In genomic region chr4:10007436-10007740, GRCh38 we compare ENCODE assay signal across 10 cellular contexts. TPM values are rescaled to one million over a fixed set of nuclear protein-coding genes. Genes with fewer than 3 reads are reported as not detected.
DNase-seq lines count a peak whose midpoint lies in the region; ATAC-seq and TF ChIP-seq lines count a peak whose summit lies in the region.
"Had no signal": no experiment of that assay in that cellular context is flagged by ENCODE, and none has a peak within 500 bp of the region (broad histone marks: within the 10 kb centered on the region; RNA-seq: fewer than 3 reads in every experiment).

No MANE protein-coding gene starts in this region.

- H3K36me3 Mint-ChIP-seq in effector memory CD8-positive, alpha-beta T cell (ENCODE audit: insufficient read depth): no peaks in the 10 kb centered on the region

- no CpG with 5 or more reads among the region's 1 CpG for WGBS in trophoblast cell (ENCODE audit: extremely low coverage, insufficient coverage, insufficient read length)

- H3K4me3 Mint-ChIP-seq in effector memory CD8-positive, alpha-beta T cell: no peak overlapping the region

- H3F3A ChIP-seq in MM.1S (ENCODE audit: insufficient read depth, low read length): peaks cover 10% of the 10 kb centered on the region

- no peak overlapping the region for H3K27ac Mint-ChIP-seq in effector memory CD8-positive, alpha-beta T cell

- no peaks in the 10 kb centered on the region for H3K79me2 ChIP-seq in MM.1S (ENCODE audit: low read length)
- no peaks in the 10 kb centered on the region for H3K79me2 ChIP-seq in trophoblast cell (ENCODE audit: control insufficient read depth, insufficient read depth, low read length, poor library complexity)

- no peaks in the 10 kb centered on the region for H3K9me2 ChIP-seq in MM.1S (replicated peaks; ENCODE audit: insufficient read depth, low read length)

- H3K36me3 ChIP-seq in MM.1S (replicated peaks; ENCODE audit: insufficient read depth, low read length) (no peaks in the 10 kb centered on the region), trophoblast cell (ENCODE audit: control insufficient read depth in 1 of 2, insufficient read depth in 2 of 2, low read length in 2 of 2) (no peaks in the 10 kb centered on the region)

- no peak for DNase-seq in MM.1S
- peak in 1 of 2 donors; percentile 10 for DNase-seq in trophoblast cell
- DNase-seq in effector memory CD8-positive, alpha-beta T cell: no peak
- no peak for DNase-seq in coronary artery (ENCODE audit: low spot score)
- DNase-seq in stimulated activated CD4-positive, alpha-beta T cell treated with anti-CD3 and anti-CD28 coated beads, Interleukin-4, amount 100 ng/mL, for 4 hours: no peak
- DNase-seq in ureter (ENCODE audit: low spot score): no peak
- DNase-seq: cortex of kidney; stimulated activated CD4-positive, alpha-beta T cell treated with anti-CD3 and anti-CD28 coated beads, Interleukin-15, amount 100 ng/mL, for 24 hours had no signal

- H3K27me3 Mint-ChIP-seq in effector memory CD8-positive, alpha-beta T cell: no peaks in the 10 kb centered on the region

- no peak overlapping the region for H2BK5ac ChIP-seq in trophoblast cell (ENCODE audit: low read depth, low read length, poor library complexity)

- H4K12ac ChIP-seq in trophoblast cell (ENCODE audit: low read depth, low read length): no peak overlapping the region

- H3K4me2 ChIP-seq in MM.1S (ENCODE audit: low read depth, low read length): peak overlapping the region; percentile 31; the same call in 1 of the 2 replicates
- H3K4me2 ChIP-seq in trophoblast cell (ENCODE audit: low read length): no peak overlapping the region

- H3K27me3 ChIP-seq in MM.1S (replicated peaks; ENCODE audit: insufficient read depth, low read length) (no peaks in the 10 kb centered on the region), trophoblast cell (ENCODE audit: insufficient read depth, low read length) (no peaks in the 10 kb centered on the region)

- no peak overlapping the region for H2AK5ac ChIP-seq in trophoblast cell (ENCODE audit: low read length)

- no peak overlapping the region for H2BK12ac ChIP-seq in trophoblast cell (ENCODE audit: low read length)

- peaks cover 22% of the 10 kb centered on the region for H3K4me1 ChIP-seq in MM.1S (ENCODE audit: low read length)
- H3K4me1 ChIP-seq in trophoblast cell (ENCODE audit: control insufficient read depth in 1 of 2, insufficient read depth in 2 of 2, low read length in 2 of 2): peaks cover 9 to 12% of the 10 kb centered on the region in 2 experiments

- H3K9me3 Mint-ChIP-seq in effector memory CD8-positive, alpha-beta T cell: no peaks in the 10 kb centered on the region

- ATAC-seq in GM18867 (IDR thresholded peaks at IDR 0.05; ENCODE audit: unreplicated experiment): peak; percentile 37
- ATAC-seq in GM21723 (IDR thresholded peaks at IDR 0.05; ENCODE audit: unreplicated experiment): peak; percentile 58
- no peak for ATAC-seq in effector memory CD8-positive, alpha-beta T cell (replicated peaks)

- no peak overlapping the region for H4K8ac ChIP-seq in trophoblast cell (ENCODE audit: low read depth, low read length)

- peaks cover 2% of the 10 kb centered on the region for H3K79me1 ChIP-seq in trophoblast cell (ENCODE audit: low read length)

- H4K20me1 ChIP-seq in MM.1S (ENCODE audit: insufficient read depth, low read length): no peaks in the 10 kb centered on the region

- no peaks in the 10 kb centered on the region for H3K4me1 Mint-ChIP-seq in effector memory CD8-positive, alpha-beta T cell (ENCODE audit: low read depth in 2 of 2)

- no peak overlapping the region for H3K18ac ChIP-seq in trophoblast cell (ENCODE audit: low read length)

- H3K9ac ChIP-seq in MM.1S (ENCODE audit: low read length) (no peak overlapping the region), trophoblast cell (ENCODE audit: low read length) (no peak overlapping the region)

- no peak overlapping the region for H2AFZ ChIP-seq in MM.1S (ENCODE audit: low read length)
- H2AFZ ChIP-seq in trophoblast cell (ENCODE audit: insufficient read depth, low read length, poor library complexity): no peak overlapping the region

- TF ChIP-seq CTCF in MM.1S (IDR thresholded peaks at IDR 0.05; ENCODE audit: low read length) (no peak), coronary artery (IDR thresholded peaks at IDR 0.05) (no peak)

- H4K91ac ChIP-seq in trophoblast cell (ENCODE audit: low read depth, low read length): no peak overlapping the region

- no peak overlapping the region for H2BK120ac ChIP-seq in trophoblast cell (ENCODE audit: insufficient read depth, low read length, poor library complexity)

- H3K14ac ChIP-seq in trophoblast cell (ENCODE audit: low read length): no peak overlapping the region

- H3K9me3 ChIP-seq in MM.1S (replicated peaks; ENCODE audit: insufficient read depth, low read length) (no peaks in the 10 kb centered on the region), trophoblast cell (ENCODE audit: insufficient read depth, low read depth, low read length) (peaks cover 1% of the 10 kb centered on the region)

- peak overlapping the region; percentile 44; the same call in 1 of the 2 replicates for H3K27ac ChIP-seq in MM.1S (ENCODE audit: low read length)
- H3K27ac ChIP-seq in trophoblast cell (ENCODE audit: low read depth, low read length): peak overlapping the region; percentile 26
- H3K27ac ChIP-seq in coronary artery: peak overlapping the region in 1 of 2 donors; percentile 74

- H3K23ac ChIP-seq in trophoblast cell (ENCODE audit: low read length): no peak overlapping the region

- H3K4me3 ChIP-seq in MM.1S (ENCODE audit: low read length): no peak overlapping the region
- no peak overlapping the region for H3K4me3 ChIP-seq in trophoblast cell (ENCODE audit: low read depth, low read length)
- H3K4me3 ChIP-seq in coronary artery: no peak overlapping the region

- no peak overlapping the region for H3K4ac ChIP-seq in trophoblast cell (ENCODE audit: low read depth, low read length)

RNA-seq across cellular contexts. Expression of gene SLC2A9, which starts 13.9 kb away (rescaled TPM):
- polyA plus RNA-seq in trophoblast cell (2013): 0.82 and 1.1 TPM in 2 replicates
- total RNA-seq in ureter: 67.5 TPM
